ENCODE assay signal across 24 cellular contexts in genomic region chr1:8665824-8666223, GRCh38.
A peak's percentile ranks its signal among the peaks of the same experiment; 100 is the strongest.
DNase-seq lines count a peak whose midpoint lies in the region; ATAC-seq and TF ChIP-seq lines count a peak whose summit lies in the region.
"Had no signal": no experiment of that assay in that cellular context is flagged by ENCODE, and none has a peak within 500 bp of the region (broad histone marks: within the 10 kb centered on the region; RNA-seq: fewer than 3 reads in every experiment).

No MANE protein-coding gene starts in this region.

- ATAC-seq in activated T-cell treated with anti-CD3 and anti-CD28 coated beads, Interleukin-2, amount 50 U/mL, for 72 hours (replicated peaks in 1 of 2) = peak; percentile 39 to 53
- ATAC-seq in gastroesophageal sphincter = no peak
- ATAC-seq: activated CD8-positive, alpha-beta T cell treated with anti-CD3 and anti-CD28 coated beads, Interleukin-2, amount 10 ng/mL, durations not matched to agents 7 days and 5 days; psoas muscle; Right ventricle myocardium inferior; T-helper 17 cell had no signal

- no peak overlapping the region for H3K27ac Mint-ChIP-seq in activated T-cell treated with anti-CD3 and anti-CD28 coated beads, Interleukin-2, amount 50 U/mL, for 72 hours
- H3K27ac Mint-ChIP-seq: activated CD8-positive, alpha-beta T cell treated with anti-CD3 and anti-CD28 coated beads, Interleukin-2, amount 10 ng/mL, durations not matched to agents 7 days and 5 days; activated naive CD8-positive, alpha-beta T cell treated with anti-CD3 and anti-CD28 coated beads for 36 hours; HFFc6; neural progenitor cell; T-helper 17 cell had no signal

- H3K4me1 ChIP-seq in KMS-11 (ENCODE audit: low read depth, poor library complexity, severe bottlenecking) (peaks cover 71% of the 10 kb centered on the region), fibroblast of lung (ENCODE audit: control insufficient read depth, extremely low read depth, insufficient read depth, low read length) (peaks cover 52% of the 10 kb centered on the region), spleen (peaks cover 59 to 99% (median 97%) of the 10 kb centered on the region in 6 donors), gastroesophageal sphincter (peaks cover 29 to 97% (median 53%) of the 10 kb centered on the region in 3 donors)

- peak overlapping the region; percentile 21; the same call in 1 of the 2 replicates for H3K4me2 ChIP-seq in KMS-11
- peak overlapping the region; percentile 79 for H3K4me2 ChIP-seq in fibroblast of lung (ENCODE audit: extremely low read depth, insufficient read depth, low read length)
- H3K4me2 ChIP-seq: neural progenitor cell had no signal

- no peak for DNase-seq in activated T-cell treated with anti-CD3 and anti-CD28 coated beads, Interleukin-2, amount 50 U/mL, for 72 hours
- no peak for DNase-seq in activated T-cell treated with anti-CD3 and anti-CD28 coated beads, Interleukin-2, amount 50 U/mL, for 1 hour
- DNase-seq in fibroblast of lung (ENCODE audit: low read depth in 2 of 2) (no peak), spleen (no peak), DMS53 (lab: John Stamatoyannopoulos, UW) (no peak), 8988T (no peak)
- DNase-seq: ACHN; activated CD8-positive, alpha-beta T cell treated with anti-CD3 and anti-CD28 coated beads, Interleukin-2, amount 10 ng/mL, durations not matched to agents 7 days and 5 days; activated naive CD8-positive, alpha-beta T cell treated with anti-CD3 and anti-CD28 coated beads for 36 hours; activated T-cell treated with anti-CD3 and anti-CD28 coated beads, Interleukin-2, amount 50 U/mL, for 48 hours; brain microvascular endothelial cell; DMS153; KBM-7; NCI-H2029 treated with DMSO at 0.1 percent for 48 hours; NCI-H524 treated with DMSO at 0.1 percent for 48 hours; psoas muscle; T-helper 17 cell; WERI-Rb-1 had no signal

- H3K27me3 Mint-ChIP-seq in activated T-cell treated with anti-CD3 and anti-CD28 coated beads, Interleukin-2, amount 50 U/mL, for 72 hours (ENCODE audit: low read depth) = no peaks in the 10 kb centered on the region
- H3K27me3 Mint-ChIP-seq: activated naive CD8-positive, alpha-beta T cell treated with anti-CD3 and anti-CD28 coated beads for 36 hours; CD4-positive, CD25-positive, alpha-beta regulatory T cell; T-helper 17 cell had no signal

- H3K4me1 Mint-ChIP-seq in activated T-cell treated with anti-CD3 and anti-CD28 coated beads, Interleukin-2, amount 50 U/mL, for 72 hours (ENCODE audit: low read depth) = peaks cover 25% of the 10 kb centered on the region

- H3K9me3 Mint-ChIP-seq in activated T-cell treated with anti-CD3 and anti-CD28 coated beads, Interleukin-2, amount 50 U/mL, for 72 hours = no peaks in the 10 kb centered on the region
- H3K9me3 Mint-ChIP-seq: activated naive CD8-positive, alpha-beta T cell treated with anti-CD3 and anti-CD28 coated beads for 36 hours; CD4-positive, CD25-positive, alpha-beta regulatory T cell; HFFc6; neural progenitor cell had no signal

- H2AFZ ChIP-seq in KMS-11 (ENCODE audit: low read depth) (no peak overlapping the region), fibroblast of lung (ENCODE audit: low read length) (no peak overlapping the region)
- H2AFZ ChIP-seq: neural progenitor cell had no signal

- intact Hi-C loops in spleen (cut with DNase I; ENCODE audit: low total_unique reads) = loop anchor here (10.0 kb wide), 1 partner anchor 61 kb away; no protein-coding TSS in a partner anchor

- no peaks in the 10 kb centered on the region for H3K9me3 ChIP-seq in fibroblast of lung (ENCODE audit: control insufficient read depth, insufficient read depth, low read depth, low read length)
- H3K9me3 ChIP-seq in spleen = no peaks in the 10 kb centered on the region
- H3K9me3 ChIP-seq in gastroesophageal sphincter = no peaks in the 10 kb centered on the region
- H3K9me3 ChIP-seq: psoas muscle had no signal

- H3K4me3 Mint-ChIP-seq in activated T-cell treated with anti-CD3 and anti-CD28 coated beads, Interleukin-2, amount 50 U/mL, for 72 hours = peak overlapping the region; percentile 10 to 13
- H3K4me3 Mint-ChIP-seq: activated CD8-positive, alpha-beta T cell treated with anti-CD3 and anti-CD28 coated beads, Interleukin-2, amount 10 ng/mL, durations not matched to agents 7 days and 5 days; activated naive CD8-positive, alpha-beta T cell treated with anti-CD3 and anti-CD28 coated beads for 36 hours; HFFc6; neural progenitor cell; T-helper 17 cell had no signal

- H3K9ac ChIP-seq in KMS-11 (no peak overlapping the region), fibroblast of lung (ENCODE audit: insufficient read depth, low read length) (no peak overlapping the region)
- H3K9ac ChIP-seq: neural progenitor cell had no signal

- no peaks in the 10 kb centered on the region for H3K36me3 ChIP-seq in KMS-11 (ENCODE audit: insufficient read depth)
- no peaks in the 10 kb centered on the region for H3K36me3 ChIP-seq in fibroblast of lung (ENCODE audit: control insufficient read depth, insufficient read depth, low read length)
- no peaks in the 10 kb centered on the region for H3K36me3 ChIP-seq in spleen
- H3K36me3 ChIP-seq in gastroesophageal sphincter = no peaks in the 10 kb centered on the region
- H3K36me3 ChIP-seq: brain microvascular endothelial cell, neural progenitor cell, WERI-Rb-1 had no signal

- no peak for TF ChIP-seq EP300 in gastroesophageal sphincter (IDR thresholded peaks at IDR 0.05)

- no peaks in the 10 kb centered on the region for H3K36me3 Mint-ChIP-seq in activated T-cell treated with anti-CD3 and anti-CD28 coated beads, Interleukin-2, amount 50 U/mL, for 72 hours (ENCODE audit: insufficient read depth in 2 of 2)
- H3K36me3 Mint-ChIP-seq: CD4-positive, CD25-positive, alpha-beta regulatory T cell; neural progenitor cell had no signal

- H3K79me2 ChIP-seq in KMS-11 (ENCODE audit: insufficient read depth, low read depth) (peaks cover 69% of the 10 kb centered on the region; the same call in 1 of the 2 replicates), fibroblast of lung (ENCODE audit: control insufficient read depth, insufficient read depth, low read length) (peaks cover 28% of the 10 kb centered on the region)

- H3K4me3 ChIP-seq in KMS-11 (IDR thresholded peaks at IDR 0.05; ENCODE audit: insufficient read depth, low read depth, low read length) (no peak overlapping the region), fibroblast of lung (replicated peaks in 1 of 4; ENCODE audit: control extremely low read depth in 1 of 4, insufficient read depth in 1 of 4, low read depth in 3 of 4, low read length in 4 of 4) (no peak overlapping the region), spleen (no peak overlapping the region), gastroesophageal sphincter (no peak overlapping the region)
- H3K4me3 ChIP-seq: neural progenitor cell, psoas muscle had no signal

- no peak for TF ChIP-seq CTCF in KMS-11 (conservative IDR thresholded peaks at IDR 0.05; ENCODE audit: low read depth, low read length)
- TF ChIP-seq CTCF in fibroblast of lung (conservative IDR thresholded peaks at IDR 0.05 in 1 of 2, IDR thresholded peaks at IDR 0.05 in 1 of 2; ENCODE audit: low read depth in 1 of 2, low read length in 2 of 2) = no peak
- no peak for TF ChIP-seq CTCF in spleen (IDR thresholded peaks at IDR 0.05 in 8 of 11, conservative IDR thresholded peaks at IDR 0.05 in 3 of 11)
- TF ChIP-seq CTCF in gastroesophageal sphincter (IDR thresholded peaks at IDR 0.05) = no peak

- H4K20me1 ChIP-seq in KMS-11 (ENCODE audit: insufficient read depth) (peaks cover 10% of the 10 kb centered on the region; the same call in 1 of the 2 replicates), fibroblast of lung (ENCODE audit: control insufficient read depth, extremely low read depth, insufficient read depth, low read length) (no peaks in the 10 kb centered on the region)

- H3K27ac ChIP-seq in KMS-11 = no peak overlapping the region
- H3K27ac ChIP-seq in fibroblast of lung (ENCODE audit: insufficient read depth, low read length) = no peak overlapping the region
- peak overlapping the region in 7 of 8 donors; percentile 1 to 82 (median 28) for H3K27ac ChIP-seq in spleen
- peak overlapping the region in 2 of 4 donors; percentile 4 to 14 for H3K27ac ChIP-seq in gastroesophageal sphincter
- H3K27ac ChIP-seq: brain microvascular endothelial cell, neural progenitor cell, WERI-Rb-1 had no signal

- 51 to 63% (median 56%) methylated on average over 1 of the region's 1 CpG for WGBS in spleen, 5 donors
- 42 to 55% methylated on average over 1 of the region's 1 CpG for WGBS in gastroesophageal sphincter (ENCODE audit: low coverage in 1 of 2), 2 donors

- TF ChIP-seq POLR2A in spleen (IDR thresholded peaks at IDR 0.05) = no peak
- no peak for TF ChIP-seq POLR2A in gastroesophageal sphincter (IDR thresholded peaks at IDR 0.05)

- no peaks in the 10 kb centered on the region for H3K27me3 ChIP-seq in KMS-11 (ENCODE audit: insufficient read depth, low read depth)
- H3K27me3 ChIP-seq in fibroblast of lung (ENCODE audit: control insufficient read depth, insufficient read depth, low read length) = no peaks in the 10 kb centered on the region
- no peaks in the 10 kb centered on the region for H3K27me3 ChIP-seq in spleen (replicated peaks in 1 of 7)
- no peaks in the 10 kb centered on the region for H3K27me3 ChIP-seq in gastroesophageal sphincter
- H3K27me3 ChIP-seq: brain microvascular endothelial cell, neural progenitor cell had no signal

Comparison
In these comparisons a context has a peak if more than half of its experiments do, and no peak if none do; other contexts are left out.
1. H3K27ac ChIP-seq: peak in spleen (7 of 8); none in KMS-11 (single experiment) and fibroblast of lung (single experiment).